Comparison of ENCODE assay signal across 1 cellular context in genomic region chr20:57441510-57442154, GRCh38.
TF ChIP-seq lines count a peak whose summit lies in the region.

No MANE protein-coding gene starts in this region.

TF ChIP-seq in H1, 55 proteins besides CTCF, POLR2A, EP300 and RAD21:
- TF ChIP-seq HDAC2 (IDR thresholded peaks at IDR 0.05; ENCODE audit: borderline replicate concordance in 1 of 2, low read depth in 2 of 2, low read length in 2 of 2), result peak in 1 of 2 experiments; percentile 32; a peak in 1 of 4 replicates
- peak; percentile 89; the same call in 1 of the 2 replicates for TF ChIP-seq KDM1A (IDR thresholded peaks at IDR 0.05; ENCODE audit: borderline replicate concordance, low read length)
- TF ChIP-seq GABPA (IDR thresholded peaks at IDR 0.05; ENCODE audit: borderline replicate concordance, insufficient read depth, low read length), result no peak
